Comparison of ENCODE assay signal across 24 cellular contexts in genomic region chrX:100381613-100382012, GRCh38. TPM values are rescaled to one million over a fixed set of nuclear protein-coding genes. Genes with fewer than 3 reads are reported as not detected.
DNase-seq lines count a peak whose midpoint lies in the region; TF ChIP-seq lines count a peak whose summit lies in the region.
"Had no signal": no experiment of that assay in that cellular context is flagged by ENCODE, and none has a peak within 500 bp of the region (broad histone marks: within the 10 kb centered on the region; RNA-seq: fewer than 3 reads in every experiment).

No MANE protein-coding gene starts in this region.

- TF ChIP-seq EP300 in esophagus muscularis mucosa (IDR thresholded peaks at IDR 0.05): no peak

- H3K36me3 ChIP-seq in esophagus muscularis mucosa: no peaks in the 10 kb centered on the region
- H3K36me3 ChIP-seq: MG63, sigmoid colon, vagina had no signal

- no peak for TF ChIP-seq POLR2A in esophagus muscularis mucosa (IDR thresholded peaks at IDR 0.05; ENCODE audit: low read depth)

- peak; percentile 10 for DNase-seq in SKM-1 treated with dmso at 0.1 percent for 144 hours (lab: John Stamatoyannopoulos, UW; ENCODE audit: unreplicated experiment)
- DNase-seq in SKM-1 (lab: John Stamatoyannopoulos, UW; ENCODE audit: unreplicated experiment): no peak
- peak; percentile 41 for DNase-seq in OCI-M1 (lab: John Stamatoyannopoulos, UW)
- DNase-seq in fibroblast of mammary gland (ENCODE audit: low read depth): peak; percentile 29
- peak; percentile 24 for DNase-seq in skeletal muscle cell (ENCODE audit: low read depth)
- no peak for DNase-seq in CD1c-positive myeloid dendritic cell (ENCODE audit: extremely low spot score)
- no peak for DNase-seq in activated CD4-positive, alpha-beta T cell treated with anti-CD3 and anti-CD28 coated beads for 48 hours
- DNase-seq in esophagus muscularis mucosa (ENCODE audit: extremely low spot score): no peak
- DNase-seq: ACHN; activated CD4-positive, alpha-beta T cell treated with anti-CD3 and anti-CD28 coated beads for 4 hours; activated naive CD4-positive, alpha-beta T cell treated with anti-CD3 and anti-CD28 coated beads, Interleukin-2, amount 10 ng/mL, durations not matched to agents 7 days and 5 days; activated T-cell treated with anti-CD3 and anti-CD28 coated beads, Interleukin-2, amount 50 U/mL, for 48 hours; anterior cingulate cortex; C1 segment of cervical spinal cord; DND-41; MG63; NCI-H187; NCI-H226; sigmoid colon; T-helper 2 cell had no signal

- TF ChIP-seq CTCF in fibroblast of mammary gland (conservative IDR thresholded peaks at IDR 0.05; ENCODE audit: control insufficient read depth, insufficient read depth, low read depth, low read length): no peak
- no peak for TF ChIP-seq CTCF in esophagus muscularis mucosa (IDR thresholded peaks at IDR 0.05)

- H3K9me3 ChIP-seq in esophagus muscularis mucosa: no peaks in the 10 kb centered on the region
- H3K9me3 ChIP-seq: MG63, sigmoid colon, vagina had no signal

- H3K4me3 ChIP-seq in fibroblast of mammary gland (ENCODE audit: control insufficient read depth, low read depth, low read length): no peak overlapping the region
- no peak overlapping the region for H3K4me3 ChIP-seq in skeletal muscle cell (ENCODE audit: low read depth, low read length)
- H3K4me3 ChIP-seq in esophagus muscularis mucosa: no peak overlapping the region
- H3K4me3 ChIP-seq: K562, MG63, sigmoid colon, vagina had no signal

- 63% methylated on average over 3 of the region's 3 CpGs for WGBS in esophagus muscularis mucosa

- H3K4me1 ChIP-seq in esophagus muscularis mucosa: peaks cover 0 to 6% (median 2%) of the 10 kb centered on the region in 4 donors
- H3K4me1 ChIP-seq: sigmoid colon, vagina had no signal

- intact Hi-C loops in esophagus muscularis mucosa (cut with DNase I): no loop called here

- no peak overlapping the region for H3K27ac ChIP-seq in esophagus muscularis mucosa (replicated peaks in 1 of 4)
- H3K27ac ChIP-seq: sigmoid colon, vagina had no signal

- no peaks in the 10 kb centered on the region for H3K27me3 ChIP-seq in esophagus muscularis mucosa
- H3K27me3 ChIP-seq: MG63, sigmoid colon, vagina had no signal

RNA-seq across cellular contexts. Expression of gene PCDH19, which starts 28.5 kb away (rescaled TPM):
- total RNA-seq in esophagus muscularis mucosa: 1 to 10 TPM; 1.2 to 3.8 (median 2.2) TPM
- total RNA-seq: K562, mononuclear cell, SK-MEL-5 had no signal

Comparison
In these comparisons a context has a peak if more than half of its experiments do, and no peak if none do; other contexts are left out.
1. DNase-seq: peak in SKM-1 treated with dmso at 0.1 percent for 144 hours (single experiment), OCI-M1 (single experiment), fibroblast of mammary gland (single experiment) and skeletal muscle cell (single experiment); none in SKM-1 (single experiment), CD1c-positive myeloid dendritic cell (single experiment), activated CD4-positive, alpha-beta T cell treated with anti-CD3 and anti-CD28 coated beads for 48 hours (single experiment) and esophagus muscularis mucosa (single experiment).